In genomic region chr15:64919721-64920120, GRCh38 we compare ENCODE assay signal across 33 cellular contexts.
"Had no signal": no experiment of that assay in that cellular context is flagged by ENCODE, and none has a peak within 500 bp of the region (broad histone marks: within the 10 kb centered on the region; RNA-seq: fewer than 3 reads in every experiment).

No MANE protein-coding gene starts in this region.

- H3K9me3 ChIP-seq: adrenal gland, body of pancreas, breast epithelium had no signal

- H3K4me3 ChIP-seq: adrenal gland, body of pancreas, breast epithelium had no signal

- H3K27me3 ChIP-seq: adrenal gland, body of pancreas, brain microvascular endothelial cell, breast epithelium had no signal

- H3K27ac ChIP-seq: adrenal gland, body of pancreas, brain microvascular endothelial cell, breast epithelium, VCaP had no signal

- H3K36me3 ChIP-seq: adrenal gland, brain microvascular endothelial cell, breast epithelium had no signal

- H3K4me1 ChIP-seq: body of pancreas, breast epithelium had no signal

- DNase-seq: activated B cell treated with CpG ODN at 0.5 μM for 24 hours; activated CD4-positive, alpha-beta memory T cell treated with anti-CD3 and anti-CD28 coated beads for 36 hours; activated CD4-positive, alpha-beta T cell treated with anti-CD3 and anti-CD28 coated beads for 4 hours; activated CD4-positive, alpha-beta T cell treated with anti-CD3 and anti-CD28 coated beads, Interleukin-2, amount 10 ng/mL, durations not matched to agents 24 days and 14 days; activated CD4-positive, alpha-beta T cell treated with anti-CD3 and anti-CD28 coated beads, Interleukin-2, amount 50 U/mL, for 1 hour; activated CD4-positive, alpha-beta T cell treated with anti-CD3 and anti-CD28 coated beads, Interleukin-2, amount 50 U/mL, for 4 hours; activated CD4-positive, CD25-positive, alpha-beta regulatory T cell treated with anti-CD3 and anti-CD28 coated beads, Interleukin-2, amount 50 U/mL, for 72 hours; activated CD8-positive, alpha-beta memory T cell treated with anti-CD3 and anti-CD28 coated beads, Interleukin-2, amount 50 U/mL, for 4 hours; activated CD8-positive, alpha-beta T cell treated with anti-CD3 and anti-CD28 coated beads for 36 hours; activated effector memory CD4-positive, alpha-beta T cell treated with anti-CD3 and anti-CD28 coated beads, Interleukin-2, amount 50 U/mL, for 16 hours; activated gamma-delta T cell treated with Interleukin-2 at 50 U/mL for 16 hours; activated naive CD4-positive, alpha-beta T cell; activated naive CD4-positive, alpha-beta T cell treated with anti-CD3 and anti-CD28 coated beads for 36 hours; activated naive CD4-positive, alpha-beta T cell treated with anti-CD3 and anti-CD28 coated beads, Interleukin-2, amount 50 U/mL, for 16 hours; activated naive CD8-positive, alpha-beta T cell treated with anti-CD3 and anti-CD28 coated beads for 36 hours; activated T-cell treated with anti-CD3 and anti-CD28 coated beads for 4 hours; activated T-cell treated with anti-CD3 and anti-CD28 coated beads, Interleukin-2, amount 50 U/mL, for 1 hour; activated T-cell treated with anti-CD3 and anti-CD28 coated beads, Interleukin-2, amount 50 U/mL, for 4 hours; activated T-cell treated with anti-CD3 and anti-CD28 coated beads, Interleukin-2, amount 50 U/mL, for 72 hours; adrenal gland; amniotic stem cell; aorta; body of pancreas; brain microvascular endothelial cell; caudate nucleus; cerebellar nuclear complex; T-helper 1 cell; T-helper 2 cell; T-helper 9 cell had no signal

- ATAC-seq: activated CD8-positive, alpha-beta T cell treated with anti-CD3 and anti-CD28 coated beads for 36 hours; activated naive CD4-positive, alpha-beta T cell treated with anti-CD3 and anti-CD28 coated beads, Interleukin-2, amount 50 U/mL, for 72 hours; activated T-cell treated with anti-CD3 and anti-CD28 coated beads, Interleukin-2, amount 50 U/mL, for 4 hours; activated T-cell treated with anti-CD3 and anti-CD28 coated beads, Interleukin-2, amount 50 U/mL, for 72 hours; activated T-helper 17 cell treated with anti-CD3 and anti-CD28 coated beads, Interleukin-2, amount 50 U/mL, for 72 hours; body of pancreas had no signal
